In genomic region chr2:192064459-192064858, GRCh38 we compare ENCODE assay signal across 22 cellular contexts.
"Had no signal": no experiment of that assay in that cellular context is flagged by ENCODE, and none has a peak within 500 bp of the region (broad histone marks: within the 10 kb centered on the region; RNA-seq: fewer than 3 reads in every experiment).

No MANE protein-coding gene starts in this region.

- H3K36me3 ChIP-seq: MG63, SJSA1 had no signal

- H3K9me3 ChIP-seq: MG63, SJSA1 had no signal

- H3K27me3 ChIP-seq: MG63 had no signal

- H3K27ac ChIP-seq: SJSA1, SK-N-MC had no signal

- H3K4me3 ChIP-seq: MG63, SJSA1, SK-N-MC had no signal

- H3K4me1 ChIP-seq: SJSA1 had no signal

- DNase-seq: Karpas-422, KG1, MG63, NCI-H1092, NCI-H1105 treated with DMSO at 0.1 percent for 48 hours, NCI-H1417 treated with DMSO at 0.1 percent for 48 hours, NCI-H146, NCI-H1694 treated with DMSO at 0.1 percent for 48 hours, NCI-H2029, NCI-H2081 treated with DMSO at 0.1 percent for 48 hours, NCI-H2171, NCI-H226, NCI-H446, NCI-H510A, NCI-H524 treated with DMSO at 0.1 percent for 48 hours, NCI-H69, NCI-H774, Right ventricle myocardium superior, RPMI8226, SIG-M5 had no signal
